ENCODE assay signal across 27 cellular contexts in genomic region chr9:81388831-81389230, GRCh38.
DNase-seq lines count a peak whose midpoint lies in the region; ATAC-seq, FAIRE-seq and TF ChIP-seq lines count a peak whose summit lies in the region.
"Had no signal": no experiment of that assay in that cellular context is flagged by ENCODE, and none has a peak within 500 bp of the region (broad histone marks: within the 10 kb centered on the region; RNA-seq: fewer than 3 reads in every experiment).

No MANE protein-coding gene starts in this region.

- intact Hi-C loops in pancreas (cut with DNase I) = no loop called here

- 67% methylated on average over 1 of the region's 1 CpG for WGBS in mesenchymal stem cell
- WGBS in pancreas, 2 donors = 58 to 59% methylated on average over 1 of the region's 1 CpG

- H3K23ac ChIP-seq in mesenchymal stem cell (ENCODE audit: low read length in 2 of 2) = no peak overlapping the region

- H3K4me1 ChIP-seq in astrocyte (ENCODE audit: insufficient read depth, low read length) (peaks cover 23% of the 10 kb centered on the region), mesenchymal stem cell (ENCODE audit: control insufficient read depth, insufficient read depth, low read depth, low read length) (peaks cover 2% of the 10 kb centered on the region), pancreas (no peaks in the 10 kb centered on the region)
- H3K4me1 ChIP-seq: parathyroid adenoma had no signal

- no peak overlapping the region for H2BK12ac ChIP-seq in mesenchymal stem cell (ENCODE audit: low read length in 2 of 2)

- H2AFZ ChIP-seq in astrocyte (ENCODE audit: low read depth, low read length) = peak overlapping the region; percentile 61
- no peak overlapping the region for H2AFZ ChIP-seq in mesenchymal stem cell (ENCODE audit: low read depth, low read length)
- H2AFZ ChIP-seq: parathyroid adenoma had no signal

- no peaks in the 10 kb centered on the region for H3K27me3 Mint-ChIP-seq in astrocyte (ENCODE audit: low read depth, unreplicated experiment)
- H3K27me3 Mint-ChIP-seq: activated CD4-positive, alpha-beta memory T cell treated with anti-CD3 and anti-CD28 coated beads, Interleukin-2, amount 10 ng/mL, durations not matched to agents 7 days and 5 days; CD4-positive, CD25-positive, alpha-beta regulatory T cell had no signal

- H3K79me1 ChIP-seq in mesenchymal stem cell (replicated peaks; ENCODE audit: low read length, poor library complexity, severe bottlenecking) = no peaks in the 10 kb centered on the region

- no peaks in the 10 kb centered on the region for H3K79me2 ChIP-seq in astrocyte (ENCODE audit: insufficient read depth, low read length)
- H3K79me2 ChIP-seq: parathyroid adenoma had no signal

- no peak overlapping the region for H2BK120ac ChIP-seq in mesenchymal stem cell (ENCODE audit: low read depth, low read length)

- H2BK5ac ChIP-seq in mesenchymal stem cell (ENCODE audit: low read depth, low read length, poor library complexity, severe bottlenecking) = peak overlapping the region; percentile 87

- no peaks in the 10 kb centered on the region for H4K20me1 ChIP-seq in astrocyte (ENCODE audit: insufficient read depth, low read length)

- no peaks in the 10 kb centered on the region for H3K27me3 ChIP-seq in astrocyte (ENCODE audit: insufficient read depth, low read length)
- no peaks in the 10 kb centered on the region for H3K27me3 ChIP-seq in mesenchymal stem cell (ENCODE audit: control insufficient read depth in 1 of 2, insufficient read depth in 1 of 2, low read length in 2 of 2)
- no peaks in the 10 kb centered on the region for H3K27me3 ChIP-seq in pancreas

- H4K91ac ChIP-seq in mesenchymal stem cell (ENCODE audit: low read length) = no peak overlapping the region

- no peak overlapping the region for H3K14ac ChIP-seq in mesenchymal stem cell (ENCODE audit: low read length in 2 of 2)

- no peak overlapping the region for H3K4me3 Mint-ChIP-seq in astrocyte (ENCODE audit: unreplicated experiment)
- H3K4me3 Mint-ChIP-seq: activated CD4-positive, alpha-beta memory T cell treated with anti-CD3 and anti-CD28 coated beads, Interleukin-2, amount 10 ng/mL, durations not matched to agents 7 days and 5 days; CD4-positive, CD25-positive, alpha-beta regulatory T cell; IgD-negative memory B cell; stimulated activated effector memory CD8-positive, alpha-beta T cell treated with anti-CD3 and anti-CD28 coated beads, Interleukin-12 subunit alpha, Interleukin-12 subunit beta, amount 100 ng/mL, for 72 hours; T-cell had no signal

- ATAC-seq in pancreas (no peak), HG03521 (IDR thresholded peaks at IDR 0.05; ENCODE audit: unreplicated experiment) (no peak)
- ATAC-seq: activated CD4-positive, CD25-positive, alpha-beta regulatory T cell treated with anti-CD3 and anti-CD28 coated beads, Interleukin-2, amount 50 U/mL, for 24 hours; activated naive CD4-positive, alpha-beta T cell treated with anti-CD3 and anti-CD28 coated beads, Interleukin-2, amount 50 U/mL, for 72 hours; stimulated activated effector memory CD8-positive, alpha-beta T cell treated with anti-CD3 and anti-CD28 coated beads, Interleukin-12 subunit alpha, Interleukin-12 subunit beta, amount 100 ng/mL, for 72 hours; T-cell had no signal

- H3K36me3 Mint-ChIP-seq in astrocyte (ENCODE audit: low read depth, unreplicated experiment) = no peaks in the 10 kb centered on the region
- H3K36me3 Mint-ChIP-seq: activated naive CD4-positive, alpha-beta T cell treated with anti-CD3 and anti-CD28 coated beads, Interleukin-2, amount 50 U/mL, for 72 hours; CD4-positive, CD25-positive, alpha-beta regulatory T cell; stimulated activated effector memory CD8-positive, alpha-beta T cell treated with anti-CD3 and anti-CD28 coated beads, Interleukin-12 subunit alpha, Interleukin-12 subunit beta, amount 100 ng/mL, for 72 hours; T-cell had no signal

- peak overlapping the region; percentile 94 for H3K27ac ChIP-seq in astrocyte (ENCODE audit: low read depth, low read length)
- peak overlapping the region; percentile 90 for H3K27ac ChIP-seq in mesenchymal stem cell (ENCODE audit: low read length, poor library complexity, severe bottlenecking)
- H3K27ac ChIP-seq in pancreas = no peak overlapping the region
- H3K27ac ChIP-seq: 22Rv1, parathyroid adenoma had no signal

- H3K36me3 ChIP-seq in astrocyte (ENCODE audit: insufficient read depth, low read length) (no peaks in the 10 kb centered on the region), mesenchymal stem cell (ENCODE audit: control insufficient read depth in 1 of 2, insufficient read depth in 2 of 2, low read depth in 1 of 2, low read length in 2 of 2) (no peaks in the 10 kb centered on the region), pancreas (no peaks in the 10 kb centered on the region)

- H3K9me3 Mint-ChIP-seq in astrocyte (ENCODE audit: unreplicated experiment) = no peaks in the 10 kb centered on the region
- H3K9me3 Mint-ChIP-seq: IgD-negative memory B cell; stimulated activated effector memory CD8-positive, alpha-beta T cell treated with anti-CD3 and anti-CD28 coated beads, Interleukin-12 subunit alpha, Interleukin-12 subunit beta, amount 100 ng/mL, for 72 hours had no signal

- H3K27ac Mint-ChIP-seq in astrocyte (ENCODE audit: unreplicated experiment) = peak overlapping the region; percentile 95
- H3K27ac Mint-ChIP-seq: activated CD4-positive, alpha-beta memory T cell treated with anti-CD3 and anti-CD28 coated beads, Interleukin-2, amount 10 ng/mL, durations not matched to agents 7 days and 5 days; activated naive CD4-positive, alpha-beta T cell treated with anti-CD3 and anti-CD28 coated beads, Interleukin-2, amount 50 U/mL, for 72 hours; CD4-positive, CD25-positive, alpha-beta regulatory T cell; IgD-negative memory B cell; stimulated activated effector memory CD8-positive, alpha-beta T cell treated with anti-CD3 and anti-CD28 coated beads, Interleukin-12 subunit alpha, Interleukin-12 subunit beta, amount 100 ng/mL, for 72 hours; T-cell had no signal

- H2BK15ac ChIP-seq in mesenchymal stem cell (ENCODE audit: low read depth, poor library complexity, severe bottlenecking) = no peak overlapping the region

- H3K4me2 ChIP-seq in astrocyte (ENCODE audit: low read length) = peak overlapping the region; percentile 67
- H3K4me2 ChIP-seq in mesenchymal stem cell (ENCODE audit: low read length, poor library complexity, severe bottlenecking) = no peak overlapping the region

- H2AK5ac ChIP-seq in mesenchymal stem cell (ENCODE audit: low read length, severe bottlenecking) = peak overlapping the region; percentile 7

- FAIRE-seq in astrocyte (lab: Jason Lieb, UNC) (no peak), pancreas (lab: Jason Lieb, UNC) (no peak)
- FAIRE-seq: D721Med had no signal

- peak overlapping the region; percentile 76 for H3K9ac ChIP-seq in astrocyte (ENCODE audit: low read length)
- H3K9ac ChIP-seq in mesenchymal stem cell (ENCODE audit: low read length) = peak overlapping the region; percentile 7
- H3K9ac ChIP-seq: parathyroid adenoma had no signal

- no peaks in the 10 kb centered on the region for H3K9me3 ChIP-seq in astrocyte (ENCODE audit: insufficient read depth, low read depth, low read length)
- no peaks in the 10 kb centered on the region for H3K9me3 ChIP-seq in mesenchymal stem cell (ENCODE audit: control insufficient read depth, low read length)
- H3K9me3 ChIP-seq in pancreas = no peaks in the 10 kb centered on the region

- DNase-seq in DMS53 (lab: John Stamatoyannopoulos, UW) = peak; percentile 1
- DNase-seq in DMS53 treated with DMSO at 0.1 percent for 48 hours (lab: John Stamatoyannopoulos, UW; ENCODE audit: unreplicated experiment) = no peak
- no peak for DNase-seq in astrocyte (ENCODE audit: low read depth)
- no peak for DNase-seq in mesenchymal stem cell
- no peak for DNase-seq in NCI-H1105 treated with DMSO at 0.1 percent for 48 hours (lab: John Stamatoyannopoulos, UW)
- no peak for DNase-seq in pancreas
- no peak for DNase-seq in HUDEP-2 (lab: John Stamatoyannopoulos, UW; ENCODE audit: unreplicated experiment in 76 of 76)
- DNase-seq: activated CD4-positive, alpha-beta memory T cell treated with anti-CD3 and anti-CD28 coated beads, Interleukin-2, amount 10 ng/mL, durations not matched to agents 7 days and 5 days; activated CD8-positive, alpha-beta memory T cell treated with anti-CD3 and anti-CD28 coated beads, Interleukin-2, amount 50 U/mL, for 48 hours; anterior cingulate cortex; caudate nucleus; CD4-positive, CD25-positive, alpha-beta regulatory T cell; cortex of kidney; NCI-H1092; NCI-H187; NCI-H524; SHP77; stimulated activated CD4-positive, alpha-beta T cell treated with anti-CD3 and anti-CD28 coated beads, Interleukin-4, amount 100 ng/mL, for 24 hours; T-cell had no signal

- H3K18ac ChIP-seq in mesenchymal stem cell (ENCODE audit: low read depth in 1 of 2, low read length in 2 of 2) = peak overlapping the region; percentile 30 to 45

- peaks cover 28% of the 10 kb centered on the region for H3K4me1 Mint-ChIP-seq in astrocyte (ENCODE audit: low read depth, unreplicated experiment)
- H3K4me1 Mint-ChIP-seq: activated CD4-positive, alpha-beta memory T cell treated with anti-CD3 and anti-CD28 coated beads, Interleukin-2, amount 10 ng/mL, durations not matched to agents 7 days and 5 days; CD4-positive, CD25-positive, alpha-beta regulatory T cell; IgD-negative memory B cell; stimulated activated effector memory CD8-positive, alpha-beta T cell treated with anti-CD3 and anti-CD28 coated beads, Interleukin-12 subunit alpha, Interleukin-12 subunit beta, amount 100 ng/mL, for 72 hours; T-cell had no signal

- H3K4ac ChIP-seq in mesenchymal stem cell (ENCODE audit: low read depth in 1 of 2, low read length in 2 of 2) = no peak overlapping the region

- no peak overlapping the region for H3K4me3 ChIP-seq in astrocyte (ENCODE audit: insufficient read depth, low read depth, low read length)
- H3K4me3 ChIP-seq in mesenchymal stem cell (ENCODE audit: insufficient read depth in 1 of 2, low read depth in 1 of 2, low read length in 2 of 2) = no peak overlapping the region
- H3K4me3 ChIP-seq in pancreas = no peak overlapping the region

- TF ChIP-seq CTCF in astrocyte (IDR thresholded peaks at IDR 0.05; ENCODE audit: insufficient read depth, low read depth, low read length) (no peak), pancreas (IDR thresholded peaks at IDR 0.05) (no peak)

- H4K8ac ChIP-seq in mesenchymal stem cell (ENCODE audit: low read length) = no peak overlapping the region

Comparison
In these comparisons a context has a peak if more than half of its experiments do, and no peak if none do; other contexts are left out.
1. H3K27ac ChIP-seq: peak in astrocyte (single experiment) and mesenchymal stem cell (single experiment); none in pancreas (0 of 4).